ENCODE assay signal across 13 cellular contexts in the genomic region with DNA sequence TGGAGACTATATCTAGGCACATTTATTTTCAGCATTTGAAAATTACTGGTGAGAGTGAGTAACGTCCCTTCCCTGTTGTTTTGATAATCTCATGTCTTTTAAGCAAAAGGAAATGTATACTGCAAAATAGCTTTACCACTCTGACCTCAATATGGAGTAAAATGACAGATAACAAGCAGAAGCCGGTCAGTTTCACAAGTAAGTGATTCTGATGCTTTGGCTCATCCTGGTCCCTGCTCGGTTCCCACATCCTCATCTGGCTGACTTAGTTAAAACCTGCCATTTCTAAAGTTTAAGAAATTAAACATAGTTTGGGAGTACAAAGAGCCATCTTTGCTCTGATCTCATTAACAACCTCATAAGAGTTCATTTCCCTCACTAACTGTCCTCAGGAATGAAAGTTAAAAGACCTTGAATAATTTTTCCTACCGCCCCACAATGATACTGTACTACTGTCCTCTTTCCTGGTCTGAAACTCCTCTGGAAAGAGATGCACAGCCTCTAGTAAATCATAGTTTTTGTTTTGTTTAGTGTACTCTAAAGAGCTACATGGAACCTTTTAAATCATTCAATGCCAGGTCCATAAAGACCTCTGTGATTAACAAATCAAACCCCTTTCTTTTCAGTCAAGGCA.
DNase-seq lines count a peak whose midpoint lies in the region; ATAC-seq and TF ChIP-seq lines count a peak whose summit lies in the region.
"Had no signal": no experiment of that assay in that cellular context is flagged by ENCODE, and none has a peak within 500 bp of the region (broad histone marks: within the 10 kb centered on the region; RNA-seq: fewer than 3 reads in every experiment).

No MANE protein-coding gene starts in this region.

- no peaks in the 10 kb centered on the region for H3K27me3 Mint-ChIP-seq in Calu3 (ENCODE audit: unreplicated experiment)
- H3K27me3 Mint-ChIP-seq in activated naive CD8-positive, alpha-beta T cell, result no peaks in the 10 kb centered on the region

- H2AFZ ChIP-seq in mesenchymal stem cell (ENCODE audit: low read depth, low read length), result no peak overlapping the region

- peaks cover 3% of the 10 kb centered on the region for H3K9me3 Mint-ChIP-seq in Calu3 (ENCODE audit: low read depth, unreplicated experiment)
- no peaks in the 10 kb centered on the region for H3K9me3 Mint-ChIP-seq in activated naive CD8-positive, alpha-beta T cell (ENCODE audit: low read depth)

- intact Hi-C loops in Calu3 (cut with micrococcal nuclease; ENCODE audit: unreplicated experiment) (loop anchor here (1.0 to 2.0 kb wide), 2 partner anchors 44 to 74 kb away; no protein-coding TSS in a partner anchor), left colon (cut with DNase I, micrococcal nuclease) (no loop called here)

- H4K91ac ChIP-seq in mesenchymal stem cell (ENCODE audit: low read length), result no peak overlapping the region

- no peak overlapping the region for H3K14ac ChIP-seq in mesenchymal stem cell (ENCODE audit: low read length in 2 of 2)

- H3K36me3 Mint-ChIP-seq in Calu3 (ENCODE audit: insufficient read depth, unreplicated experiment), result no peaks in the 10 kb centered on the region
- H3K36me3 Mint-ChIP-seq in activated naive CD8-positive, alpha-beta T cell, result peaks cover 13% of the 10 kb centered on the region

- H3K4me2 ChIP-seq in mesenchymal stem cell (ENCODE audit: low read length, poor library complexity, severe bottlenecking), result no peak overlapping the region

- no peaks in the 10 kb centered on the region for H3K4me1 ChIP-seq in mesenchymal stem cell (ENCODE audit: control insufficient read depth, insufficient read depth, low read depth, low read length)

- no peak overlapping the region for H3K27ac Mint-ChIP-seq in Calu3 (ENCODE audit: unreplicated experiment)
- H3K27ac Mint-ChIP-seq in activated naive CD8-positive, alpha-beta T cell, result peak overlapping the region; percentile 95
- H3K27ac Mint-ChIP-seq: mesothelial cell of epicardium had no signal

- no peak overlapping the region for H3K4ac ChIP-seq in mesenchymal stem cell (ENCODE audit: low read depth in 1 of 2, low read length in 2 of 2)

- H3K9me3 ChIP-seq in mesenchymal stem cell (ENCODE audit: control insufficient read depth, low read length), result no peaks in the 10 kb centered on the region
- H3K9me3 ChIP-seq: HAP-1 had no signal

- no peak overlapping the region for H2BK5ac ChIP-seq in mesenchymal stem cell (ENCODE audit: low read depth, low read length, poor library complexity, severe bottlenecking)

- no peaks in the 10 kb centered on the region for H3K36me3 ChIP-seq in mesenchymal stem cell (ENCODE audit: control insufficient read depth in 1 of 2, insufficient read depth in 2 of 2, low read depth in 1 of 2, low read length in 2 of 2)
- H3K36me3 ChIP-seq: HAP-1 had no signal

- CTCF ChIA-PET in Calu3 (lab: Charles Lee), result interaction anchor here (1.9 to 2.2 kb wide), 2 partner anchors 31 to 44 kb away, joined by 10 to 11 read pairs; no protein-coding TSS in a partner anchor

- H2BK120ac ChIP-seq in mesenchymal stem cell (ENCODE audit: low read depth, low read length), result no peak overlapping the region

- no peaks in the 10 kb centered on the region for H3K27me3 ChIP-seq in mesenchymal stem cell (ENCODE audit: control insufficient read depth in 1 of 2, insufficient read depth in 1 of 2, low read length in 2 of 2)

- TF ChIP-seq CTCF in Calu3 (IDR thresholded peaks at IDR 0.05; ENCODE audit: unreplicated experiment), result no peak

- H2BK15ac ChIP-seq in mesenchymal stem cell (ENCODE audit: low read depth, poor library complexity, severe bottlenecking), result no peak overlapping the region

- H3K4me3 ChIP-seq in mesenchymal stem cell (ENCODE audit: insufficient read depth in 1 of 2, low read depth in 1 of 2, low read length in 2 of 2), result no peak overlapping the region
- H3K4me3 ChIP-seq: HAP-1 had no signal

- H3K23ac ChIP-seq in mesenchymal stem cell (ENCODE audit: low read length in 2 of 2), result no peak overlapping the region

- 71% methylated on average over 3 of the region's 4 CpGs for WGBS in mesenchymal stem cell

- peaks cover 22% of the 10 kb centered on the region for H3K4me1 Mint-ChIP-seq in Calu3 (ENCODE audit: low read depth, unreplicated experiment)
- H3K4me1 Mint-ChIP-seq in activated naive CD8-positive, alpha-beta T cell (ENCODE audit: low read depth), result peaks cover 93% of the 10 kb centered on the region

- H3K27ac ChIP-seq in mesenchymal stem cell (ENCODE audit: low read length, poor library complexity, severe bottlenecking), result no peak overlapping the region
- H3K27ac ChIP-seq: HL-60 had no signal

- no peak overlapping the region for H3K9ac ChIP-seq in mesenchymal stem cell (ENCODE audit: low read length)

- no peak overlapping the region for H4K8ac ChIP-seq in mesenchymal stem cell (ENCODE audit: low read length)

- ATAC-seq in GM19043 (IDR thresholded peaks at IDR 0.05; ENCODE audit: low read depth, unreplicated experiment) (peak; percentile 52), HG03045 (IDR thresholded peaks at IDR 0.05; ENCODE audit: unreplicated experiment) (peak; percentile 62), left colon (no peak)

- no peak overlapping the region for H3K18ac ChIP-seq in mesenchymal stem cell (ENCODE audit: low read depth in 1 of 2, low read length in 2 of 2)

- no peak overlapping the region for H2BK12ac ChIP-seq in mesenchymal stem cell (ENCODE audit: low read length in 2 of 2)

- no peak overlapping the region for H2AK5ac ChIP-seq in mesenchymal stem cell (ENCODE audit: low read length, severe bottlenecking)

- no peak for DNase-seq in Calu3
- no peak for DNase-seq in T-helper 9 cell
- DNase-seq in GF-D8 (lab: John Stamatoyannopoulos, UW), result no peak
- DNase-seq in left colon, result no peak
- no peak for DNase-seq in mesenchymal stem cell
- DNase-seq: NCI-H446 treated with DMSO at 0.1 percent for 48 hours, SHP77 had no signal

- H3K4me3 Mint-ChIP-seq in Calu3 (ENCODE audit: low read depth, unreplicated experiment), result peak overlapping the region; percentile 31
- peak overlapping the region; percentile 51 for H3K4me3 Mint-ChIP-seq in activated naive CD8-positive, alpha-beta T cell
- H3K4me3 Mint-ChIP-seq: mesothelial cell of epicardium had no signal

- no peaks in the 10 kb centered on the region for H3K79me1 ChIP-seq in mesenchymal stem cell (replicated peaks; ENCODE audit: low read length, poor library complexity, severe bottlenecking)

- BruUV-seq in Calu3 (replicated peaks; lab: Mats Ljungman, UMichigan), result no TSS peak
